ENCODE assay signal across 8 cellular contexts in the genomic region with DNA sequence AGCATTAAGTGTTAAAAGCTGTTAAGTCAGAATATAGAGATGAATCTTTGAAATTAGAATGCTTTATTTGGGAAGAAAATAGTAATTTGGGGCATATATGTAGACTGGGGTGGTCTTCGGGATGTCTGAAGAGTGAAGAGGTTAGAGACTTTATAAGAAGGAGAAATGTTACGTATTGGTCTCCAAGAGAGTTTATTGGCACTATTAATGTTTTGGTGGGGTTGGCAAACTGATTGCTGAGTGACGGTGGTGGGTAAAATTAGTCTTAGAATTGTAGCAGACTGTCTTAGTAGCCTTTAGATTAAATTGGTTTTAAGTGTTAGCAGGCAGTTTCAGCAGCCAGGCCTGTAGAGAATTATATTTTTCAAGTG. TPM values are rescaled to one million over a fixed set of nuclear protein-coding genes. Genes with fewer than 3 reads are reported as not detected.
A peak's percentile ranks its signal among the peaks of the same experiment; 100 is the strongest.
DNase-seq lines count a peak whose midpoint lies in the region; ATAC-seq, FAIRE-seq and TF ChIP-seq lines count a peak whose summit lies in the region.

No MANE protein-coding gene starts in this region.

- TF ChIP-seq EP300 in K562 (IDR thresholded peaks at IDR 0.05; ENCODE audit: low read length), result no peak

- TSS peak; percentile 95 for BruUV-seq in K562 (replicated peaks; lab: Mats Ljungman, UMichigan)

- H3K4me3 Mint-ChIP-seq in HFFc6 (peak overlapping the region; percentile 99), mesothelial cell of epicardium (peak overlapping the region; percentile 54)

- H3K4me2 ChIP-seq in K562 (ENCODE audit: insufficient read depth, low read length), result peak overlapping the region; percentile 76

- peaks cover 29% of the 10 kb centered on the region for H3K79me2 ChIP-seq in K562 (ENCODE audit: control insufficient read depth, insufficient read depth, low read length)

- H3K4me1 Mint-ChIP-seq in HFFc6 (ENCODE audit: low read depth) (peaks cover 36% of the 10 kb centered on the region), mesothelial cell of epicardium (peaks cover 27% of the 10 kb centered on the region)

- H3K27ac ChIP-seq in 22Rv1, result peak overlapping the region; percentile 60
- H3K27ac ChIP-seq in K562 (ENCODE audit: extremely low read depth, low read depth, low read length), result peak overlapping the region; percentile 84

- FAIRE-seq in K562 (lab: Jason Lieb, UNC), result no peak

- H4K20me1 ChIP-seq in K562 (replicated peaks; ENCODE audit: control insufficient read depth, insufficient read depth, low read length), result no peaks in the 10 kb centered on the region

- H2AFZ ChIP-seq in K562 (ENCODE audit: low read depth, low read length), result peak overlapping the region; percentile 51; the same call in 1 of the 2 replicates

- H3K36me3 Mint-ChIP-seq in HFFc6 (ENCODE audit: low read depth) (peaks cover 19% of the 10 kb centered on the region), mesothelial cell of epicardium (peaks cover 5% of the 10 kb centered on the region)

- TF ChIP-seq CTCF in 22Rv1 (IDR thresholded peaks at IDR 0.05) (no peak), HFFc6 (IDR thresholded peaks at IDR 0.05) (no peak), K562 (IDR thresholded peaks at IDR 0.05 in 2 of 3, conservative IDR thresholded peaks at IDR 0.05 in 1 of 3; ENCODE audit: insufficient read depth in 2 of 3, low read depth in 1 of 3, low read length in 3 of 3) (no peak), mesothelial cell of epicardium (IDR thresholded peaks at IDR 0.05; ENCODE audit: unreplicated experiment) (no peak)

- no peaks in the 10 kb centered on the region for H3K9me1 ChIP-seq in K562 (ENCODE audit: control insufficient read depth, insufficient read depth, low read length)

- peaks cover 0 to 2% of the 10 kb centered on the region in 2 experiments; a peak in 4 of 5 replicates for H3K4me1 ChIP-seq in K562 (replicated peaks in 1 of 2; ENCODE audit: control insufficient read depth in 2 of 2, insufficient read depth in 2 of 2, low read length in 2 of 2)

- ATAC-seq in K562 (no peak), GM19397 (IDR thresholded peaks at IDR 0.05; ENCODE audit: unreplicated experiment) (no peak), GM18511 (IDR thresholded peaks at IDR 0.05; ENCODE audit: unreplicated experiment) (no peak)

- H3K27me3 ChIP-seq in K562 (ENCODE audit: control insufficient read depth in 2 of 2, insufficient read depth in 2 of 2, low read length in 2 of 2), result no peaks in the 10 kb centered on the region

- in situ Hi-C loops in K562 (cut with MboI), result no loop called here

- 9% methylated on average over 3 of the region's 3 CpGs for WGBS in K562 (ENCODE audit: insufficient coverage, low coverage, missing lambda C conversion rate)

- no peaks in the 10 kb centered on the region for H3K9me3 ChIP-seq in K562 (replicated peaks; ENCODE audit: control insufficient read depth, insufficient read depth, low read depth, low read length)

- H3K36me3 ChIP-seq in K562 (ENCODE audit: control insufficient read depth, insufficient read depth, low read length), result no peaks in the 10 kb centered on the region

- no peak for TF ChIP-seq POLR2A in K562 (conservative IDR thresholded peaks at IDR 0.05)

- POLR2A ChIA-PET in K562 (lab: Yijun Ruan, JAX), result interaction anchor here (0.7 to 1.2 kb wide), 2 partner anchors 22 to 93 kb away, joined by 3 read pairs; no protein-coding TSS in a partner anchor

- H3K9me3 Mint-ChIP-seq in HFFc6 (no peaks in the 10 kb centered on the region), mesothelial cell of epicardium (no peaks in the 10 kb centered on the region)

- no peak for TF ChIP-seq RAD21 in K562 (CRISPR knock-in tag; conservative IDR thresholded peaks at IDR 0.05 in 1 of 2, IDR thresholded peaks at IDR 0.05 in 1 of 2)

- peak overlapping the region; percentile 100 for H3K27ac Mint-ChIP-seq in HFFc6
- H3K27ac Mint-ChIP-seq in mesothelial cell of epicardium, result no peak overlapping the region

- no peaks in the 10 kb centered on the region for H3K27me3 Mint-ChIP-seq in HFFc6 (ENCODE audit: insufficient read depth)
- peaks cover 17% of the 10 kb centered on the region for H3K27me3 Mint-ChIP-seq in mesothelial cell of epicardium (ENCODE audit: low read depth)

- peak overlapping the region in 1 of 2 experiments; percentile 91; a peak in 2 of 4 replicates for H3K9ac ChIP-seq in K562 (ENCODE audit: insufficient read depth in 1 of 2, low read depth in 2 of 2, low read length in 2 of 2)

- H3K4me3 ChIP-seq in K562, result peak overlapping the region; percentile 50

- CTCF ChIA-PET in K562 (lab: Yijun Ruan, JAX; ENCODE audit: low intra/inter-chr PET ratio), result no interaction called here

- DNase-seq in HFFc6 (no peak), K562 (ENCODE audit: extremely low read depth in 1 of 4, low spot score in 3 of 4) (no peak), mesothelial cell of epicardium (ENCODE audit: low spot score in 2 of 2, unreplicated experiment in 2 of 2) (no peak), medulla oblongata (ENCODE audit: extremely low spot score) (no peak)
- no peak for DNase-seq in stimulated activated CD4-positive, alpha-beta T cell treated with anti-CD3 and anti-CD28 coated beads, Interleukin-4, amount 100 ng/mL, for 1 hour

- intact Hi-C loops in K562 (cut with micrococcal nuclease), result no loop called here

TF ChIP-seq in K562, 482 proteins besides CTCF, POLR2A, EP300 and RAD21 (continues in another document):
- TF ChIP-seq TEAD4 (IDR thresholded peaks at IDR 0.05; ENCODE audit: low read length) (no peak), TEAD4 (CRISPR knock-in tag; IDR thresholded peaks at IDR 0.05; ENCODE audit: borderline replicate concordance) (no peak), RFX7 (CRISPR knock-in tag; IDR thresholded peaks at IDR 0.05) (0 out of 2 replicates have a peak, but pooled peaks have one; percentile 46), EWSR1 (IDR thresholded peaks at IDR 0.05; ENCODE audit: borderline replicate concordance, low read depth, partially characterized antibody) (no peak), PML (IDR thresholded peaks at IDR 0.05; ENCODE audit: low read length) (no peak), KAT2B (IDR thresholded peaks at IDR 0.05; ENCODE audit: low read depth, low read length) (no peak), TAF15 (IDR thresholded peaks at IDR 0.05; ENCODE audit: low read depth, low read length) (no peak), PHB2 (IDR thresholded peaks at IDR 0.05; ENCODE audit: low read depth) (no peak), SUPT5H (IDR thresholded peaks at IDR 0.05) (no peak), ZNF133 (CRISPR knock-in tag; IDR thresholded peaks at IDR 0.05) (no peak), BRD4 (IDR thresholded peaks at IDR 0.05) (no peak), MCM5 (IDR thresholded peaks at IDR 0.05; ENCODE audit: low read depth) (no peak), ZNF384 (IDR thresholded peaks at IDR 0.05; ENCODE audit: low read depth, low read length) (no peak), FIP1L1 (IDR thresholded peaks at IDR 0.05; ENCODE audit: low read depth, low read length, poor library complexity, severe bottlenecking) (no peak), POLR2B (IDR thresholded peaks at IDR 0.05; ENCODE audit: low read depth, partially characterized antibody) (no peak), ETV5 (CRISPR knock-in tag; IDR thresholded peaks at IDR 0.05; ENCODE audit: low read depth) (no peak)
- TF ChIP-seq, protein P1, sequence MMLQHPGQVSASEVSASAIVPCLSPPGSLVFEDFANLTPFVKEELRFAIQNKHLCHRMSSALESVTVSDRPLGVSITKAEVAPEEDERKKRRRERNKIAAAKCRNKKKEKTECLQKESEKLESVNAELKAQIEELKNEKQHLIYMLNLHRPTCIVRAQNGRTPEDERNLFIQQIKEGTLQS (IDR thresholded peaks at IDR 0.05), result no peak
- TF ChIP-seq, protein P1 (CRISPR knock-in tag; conservative IDR thresholded peaks at IDR 0.05), result no peak
- TF ChIP-seq, protein P2, sequence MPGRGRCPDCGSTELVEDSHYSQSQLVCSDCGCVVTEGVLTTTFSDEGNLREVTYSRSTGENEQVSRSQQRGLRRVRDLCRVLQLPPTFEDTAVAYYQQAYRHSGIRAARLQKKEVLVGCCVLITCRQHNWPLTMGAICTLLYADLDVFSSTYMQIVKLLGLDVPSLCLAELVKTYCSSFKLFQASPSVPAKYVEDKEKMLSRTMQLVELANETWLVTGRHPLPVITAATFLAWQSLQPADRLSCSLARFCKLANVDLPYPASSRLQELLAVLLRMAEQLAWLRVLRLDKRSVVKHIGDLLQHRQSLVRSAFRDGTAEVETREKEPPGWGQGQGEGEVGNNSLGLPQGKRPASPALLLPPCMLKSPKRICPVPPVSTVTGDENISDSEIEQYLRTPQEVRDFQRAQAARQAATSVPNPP (IDR thresholded peaks at IDR 0.05; ENCODE audit: borderline replicate concordance, insufficient read depth, insufficient read length), result no peak
- TF ChIP-seq, protein P3, sequence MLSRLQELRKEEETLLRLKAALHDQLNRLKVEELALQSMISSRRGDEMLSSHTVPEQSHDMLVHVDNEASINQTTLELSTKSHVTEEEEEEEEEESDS (CRISPR knock-in tag; IDR thresholded peaks at IDR 0.05), result no peak

RNA-seq across cellular contexts. Expression of a gene that starts 4.9 kb away (rescaled TPM):
- total RNA-seq in HFFc6 (2021; fragmentation: NEBNext Ultra II Directional; extraction: Animal tissue kit (Norgen Biotek cat#: 25700)), result 1 to 10 TPM; 3.1 to 4.0 (median 3.6) TPM
- 4.7 and 8.2 TPM in 2 replicates for total RNA-seq in K562 (2011; cell fraction: chromatin; rRNA removed; ENCODE audit: low replicate concordance)
- 3.4 and 5.2 TPM in 2 replicates for total RNA-seq in K562 (2011; cell fraction: nucleolus; rRNA removed)
- 5.9 and 8.9 TPM in 2 replicates for total RNA-seq in K562 (2011; cell fraction: nucleoplasm; rRNA removed)
- total RNA-seq in K562 (2014; rRNA removed) (21.3 and 32.6 TPM in 2 replicates), K562 (2014; rRNA removed; fragmentation: Illumina TruSeq; extraction: Trizol) (28.5 and 32.8 TPM in 2 replicates), K562 (2015; rRNA removed; fragmentation: Illumina TruSeq; extraction: Trizol) (33.6 and 33.9 TPM in 2 replicates), K562 (2021) (20.8 and 21.4 TPM in 2 replicates), mesothelial cell of epicardium (4.5 to 5.5 TPM (median 4.8 TPM) in 3 replicates)
- polyA plus RNA-seq in K562 (2011; rRNA removed) (38.5 and 53.7 TPM in 2 replicates), K562 (2014; fragmentation: Illumina TruSeq; extraction: Trizol) (35.2 and 37.0 TPM in 2 replicates), K562 (2014; fragmentation: Nextera tagmentation; extraction: Ambion mirVana) (10 to 100 TPM in 1 of 2 experiments, 1 to 10 TPM in 1; 8.3 to 12.4 TPM), K562 (2014; rRNA removed) (31.9 and 32.8 TPM in 2 replicates)
- 25.6 and 40.5 TPM in 2 replicates for polyA plus RNA-seq in K562 (2011; cell fraction: cytosol; rRNA removed)
- 21.0 and 23.6 TPM in 2 replicates for polyA plus RNA-seq in K562 (2011; cell fraction: nucleus; rRNA removed)
- 19.0 and 20.4 TPM in 2 replicates for polyA plus RNA-seq in K562 (2012)
- 12.0 and 19.2 TPM in 2 replicates for polyA minus RNA-seq in K562 (2011; rRNA and poly(A)+ RNA removed)
- polyA minus RNA-seq in K562 (2011; cell fraction: cytosol; rRNA and poly(A)+ RNA removed), result 3.4 and 18.2 TPM in 2 replicates
- polyA minus RNA-seq in K562 (2011; cell fraction: nucleus; rRNA and poly(A)+ RNA removed), result 6.5 and 7.6 TPM in 2 replicates
